In the genomic region with DNA sequence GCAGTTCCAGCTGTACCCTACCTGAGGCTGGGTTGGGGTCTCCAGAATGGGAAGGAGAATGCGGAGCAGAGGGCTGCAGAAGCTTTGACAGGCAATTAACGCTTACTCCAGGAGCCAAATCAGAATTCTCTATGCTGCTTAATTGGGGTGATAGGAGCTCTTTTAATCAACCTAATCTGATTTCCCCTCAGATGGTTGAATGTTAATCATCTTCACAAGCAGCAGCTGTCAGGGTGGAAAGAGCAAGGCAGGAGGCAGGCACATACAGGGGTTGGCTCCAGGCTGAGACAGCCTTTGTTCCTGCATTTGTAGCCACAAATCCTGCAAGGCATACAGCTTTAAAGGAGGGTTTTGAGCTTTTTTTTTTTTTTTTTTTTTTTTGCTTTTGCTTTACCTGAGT, we compare ENCODE assay signal across 19 cellular contexts. TPM values are rescaled to one million over a fixed set of nuclear protein-coding genes. Genes with fewer than 3 reads are reported as not detected.
DNase-seq lines count a peak whose midpoint lies in the region; ATAC-seq, FAIRE-seq and TF ChIP-seq lines count a peak whose summit lies in the region.
"Had no signal": no experiment of that assay in that cellular context is flagged by ENCODE, and none has a peak within 500 bp of the region (broad histone marks: within the 10 kb centered on the region; RNA-seq: fewer than 3 reads in every experiment).

No MANE protein-coding gene starts in this region.

- TF ChIP-seq POLR2A in gastrocnemius medialis (IDR thresholded peaks at IDR 0.05), result no peak

- H3K27me3 ChIP-seq in astrocyte (ENCODE audit: insufficient read depth, low read length), result peaks cover 7% of the 10 kb centered on the region
- no peaks in the 10 kb centered on the region for H3K27me3 ChIP-seq in gastrocnemius medialis
- H3K27me3 ChIP-seq: BLaER1 treated with 17β-estradiol and CSF1 and Interleukin-3, amounts not matched to agents 10 nM and 100 nM had no signal

- H2AFZ ChIP-seq in astrocyte (ENCODE audit: low read depth, low read length), result no peak overlapping the region
- H2AFZ ChIP-seq: GM23248, PC-9 had no signal

- H3K27me3 Mint-ChIP-seq in astrocyte (ENCODE audit: low read depth, unreplicated experiment) (peaks cover 28% of the 10 kb centered on the region), nephron (ENCODE audit: low read depth) (no peaks in the 10 kb centered on the region)

- no peak overlapping the region for H3K9ac ChIP-seq in astrocyte (ENCODE audit: low read length)
- H3K9ac ChIP-seq: BLaER1 treated with 17β-estradiol and CSF1 and Interleukin-3, amounts not matched to agents 10 nM and 100 nM; GM23248 had no signal

- no peak overlapping the region for H3K27ac ChIP-seq in astrocyte (ENCODE audit: low read depth, low read length)
- H3K27ac ChIP-seq in gastrocnemius medialis, result no peak overlapping the region
- H3K27ac ChIP-seq: BLaER1 treated with 17β-estradiol and CSF1 and Interleukin-3, amounts not matched to agents 10 nM and 100 nM; GM23248; RWPE1 had no signal

- H3K36me3 ChIP-seq in astrocyte (ENCODE audit: insufficient read depth, low read length), result no peaks in the 10 kb centered on the region
- H3K36me3 ChIP-seq in gastrocnemius medialis, result no peaks in the 10 kb centered on the region
- H3K36me3 ChIP-seq: BLaER1 treated with 17β-estradiol and CSF1 and Interleukin-3, amounts not matched to agents 10 nM and 100 nM had no signal

- intact Hi-C loops in gastrocnemius medialis (cut with DNase I; ENCODE audit: low total_unique reads), result no loop called here

- no peak for FAIRE-seq in astrocyte (lab: Jason Lieb, UNC)
- FAIRE-seq: G401.6 had no signal

- H3K4me3 Mint-ChIP-seq in astrocyte (ENCODE audit: unreplicated experiment) (no peak overlapping the region), nephron (no peak overlapping the region)
- H3K4me3 Mint-ChIP-seq: CD8-positive, alpha-beta memory T cell; T-helper 17 cell had no signal

- H3K4me2 ChIP-seq in astrocyte (ENCODE audit: low read length), result no peak overlapping the region
- H3K4me2 ChIP-seq: BLaER1 treated with 17β-estradiol and CSF1 and Interleukin-3, amounts not matched to agents 10 nM and 100 nM had no signal

- in situ Hi-C loops in gastrocnemius medialis (cut with MboI; ENCODE audit: low sequenced_read_pairs in 4 of 4), result no loop called here

- H3K9me3 ChIP-seq in astrocyte (ENCODE audit: insufficient read depth, low read depth, low read length), result no peaks in the 10 kb centered on the region
- H3K9me3 ChIP-seq in gastrocnemius medialis, result no peaks in the 10 kb centered on the region
- H3K9me3 ChIP-seq: BLaER1 treated with 17β-estradiol and CSF1 and Interleukin-3, amounts not matched to agents 10 nM and 100 nM had no signal

- H3K4me3 ChIP-seq in astrocyte (ENCODE audit: insufficient read depth, low read depth, low read length) (no peak overlapping the region), gastrocnemius medialis (no peak overlapping the region)
- H3K4me3 ChIP-seq: BLaER1 treated with 17β-estradiol and CSF1 and Interleukin-3, amounts not matched to agents 10 nM and 100 nM; GM23248; PC-9 had no signal

- no peaks in the 10 kb centered on the region for H3K9me3 Mint-ChIP-seq in astrocyte (ENCODE audit: unreplicated experiment)
- no peaks in the 10 kb centered on the region for H3K9me3 Mint-ChIP-seq in nephron

- H3K4me1 Mint-ChIP-seq in astrocyte (ENCODE audit: low read depth, unreplicated experiment) (peaks cover 30% of the 10 kb centered on the region), nephron (peaks cover 59% of the 10 kb centered on the region)
- H3K4me1 Mint-ChIP-seq: CD8-positive, alpha-beta memory T cell had no signal

- no peaks in the 10 kb centered on the region for H3K36me3 Mint-ChIP-seq in astrocyte (ENCODE audit: low read depth, unreplicated experiment)
- H3K36me3 Mint-ChIP-seq in nephron (ENCODE audit: low read depth), result no peaks in the 10 kb centered on the region
- H3K36me3 Mint-ChIP-seq: CD8-positive, alpha-beta memory T cell had no signal

- H4K20me1 ChIP-seq in astrocyte (ENCODE audit: insufficient read depth, low read length), result no peaks in the 10 kb centered on the region
- H4K20me1 ChIP-seq: BLaER1 treated with 17β-estradiol and CSF1 and Interleukin-3, amounts not matched to agents 10 nM and 100 nM had no signal

- H3K4me1 ChIP-seq in astrocyte (ENCODE audit: insufficient read depth, low read length) (peaks cover 8% of the 10 kb centered on the region), gastrocnemius medialis (peaks cover 8 to 26% of the 10 kb centered on the region in 2 donors)

- H3K27ac Mint-ChIP-seq in astrocyte (ENCODE audit: unreplicated experiment) (peak overlapping the region; percentile 26), nephron (peak overlapping the region; percentile 92 to 94 (median 92))
- H3K27ac Mint-ChIP-seq: CD8-positive, alpha-beta memory T cell; T-helper 17 cell had no signal

- no peak for TF ChIP-seq CTCF in astrocyte (IDR thresholded peaks at IDR 0.05; ENCODE audit: insufficient read depth, low read depth, low read length)
- TF ChIP-seq CTCF in nephron (IDR thresholded peaks at IDR 0.05; ENCODE audit: unreplicated experiment in 3 of 3), result no peak
- no peak for TF ChIP-seq CTCF in gastrocnemius medialis (IDR thresholded peaks at IDR 0.05 in 4 of 5, conservative IDR thresholded peaks at IDR 0.05 in 1 of 5)

- no peaks in the 10 kb centered on the region for H3K79me2 ChIP-seq in astrocyte (ENCODE audit: insufficient read depth, low read length)

- DNase-seq in D341Med (ENCODE audit: low spot score) (peak; percentile 81), NCI-H1694 treated with DMSO at 0.1 percent for 48 hours (lab: John Stamatoyannopoulos, UW) (peak; percentile 16), astrocyte (ENCODE audit: low read depth) (no peak), gastrocnemius medialis (no peak)
- DNase-seq: CD8-positive, alpha-beta memory T cell; GM23248; HCEC 1CT; NCI-H187 treated with DMSO at 0.1 percent for 48 hours; NCI-H446; NCI-H748 treated with DMSO at 0.1 percent for 48 hours; PC-9; T-helper 17 cell had no signal

- no peak for ATAC-seq in HG02852 (IDR thresholded peaks at IDR 0.05; ENCODE audit: unreplicated experiment)
- no peak for ATAC-seq in HG02623 (IDR thresholded peaks at IDR 0.05; ENCODE audit: unreplicated experiment)
- ATAC-seq in gastrocnemius medialis, result no peak
- no peak for ATAC-seq in HG02938 (IDR thresholded peaks at IDR 0.05; ENCODE audit: unreplicated experiment)
- ATAC-seq: T-helper 17 cell had no signal

RNA-seq across cellular contexts. Expression of a gene that starts 2.6 kb away (rescaled TPM):
- total RNA-seq in astrocyte, result 1.1 and 3.6 TPM in 2 replicates
- total RNA-seq in gastrocnemius medialis, result 10 to 100 TPM in 3 of 4 donors, 1 to 10 TPM in 1; 5.4 to 49.9 (median 41.6) TPM

RNA-seq across cellular contexts. Expression of a gene that starts 23.5 kb away (rescaled TPM):
- 45.2 and 48.8 TPM in 2 replicates for total RNA-seq in astrocyte
- total RNA-seq in gastrocnemius medialis, result 100 to 1,000 TPM in 1 of 4 donors, 10 to 100 TPM in 3; 49.3 to 116 (median 63.3) TPM

Comparison
In these comparisons a context has a peak if more than half of its experiments do, and no peak if none do; other contexts are left out.
1. DNase-seq: peak in D341Med (single experiment) and NCI-H1694 treated with DMSO at 0.1 percent for 48 hours (single experiment); none in astrocyte (single experiment) and gastrocnemius medialis (0 of 2).